In genomic region chr11:9459573-9460321, GRCh38 we compare ENCODE assay signal across 8 cellular contexts. TPM values are rescaled to one million over a fixed set of nuclear protein-coding genes. Genes with fewer than 3 reads are reported as not detected.
DNase-seq lines count a peak whose midpoint lies in the region; ATAC-seq and TF ChIP-seq lines count a peak whose summit lies in the region.

No MANE protein-coding gene starts in this region.

- H3K4me3 Mint-ChIP-seq in endothelial cell (ENCODE audit: unreplicated experiment): peak overlapping the region; percentile 99
- peak overlapping the region; percentile 98 for H3K4me3 Mint-ChIP-seq in stimulated activated naive CD8-positive, alpha-beta T cell treated with anti-CD3 and anti-CD28 coated beads, Interleukin-15, Interleukin-2, amounts not matched to agents 100 ng/mL and 50 ng/mL, for 24 hours

- H3K27ac ChIP-seq in mucosa of rectum (ENCODE audit: low read depth in 2 of 2, low read length in 2 of 2): peak overlapping the region; percentile 98 to 100

- H3K9ac ChIP-seq in mucosa of rectum (ENCODE audit: low read depth in 1 of 2, low read length in 2 of 2): peak overlapping the region; percentile 99 to 100

- H3K27me3 Mint-ChIP-seq in endothelial cell (ENCODE audit: unreplicated experiment): peaks cover 8% of the 10 kb centered on the region
- no peaks in the 10 kb centered on the region for H3K27me3 Mint-ChIP-seq in stimulated activated naive CD8-positive, alpha-beta T cell treated with anti-CD3 and anti-CD28 coated beads, Interleukin-15, Interleukin-2, amounts not matched to agents 100 ng/mL and 50 ng/mL, for 24 hours

- no peak for TF ChIP-seq CTCF in endothelial cell (IDR thresholded peaks at IDR 0.05; ENCODE audit: unreplicated experiment)

- DNase-seq in GM04503 (ENCODE audit: low read depth) (peak; percentile 16), NCI-H1694 (lab: John Stamatoyannopoulos, UW) (peak; percentile 20), endothelial cell (ENCODE audit: low spot score) (no peak)
- peak; percentile 69 for DNase-seq in activated CD8-positive, alpha-beta memory T cell treated with anti-CD3 and anti-CD28 coated beads for 24 hours

- H3K4me1 Mint-ChIP-seq in endothelial cell (ENCODE audit: unreplicated experiment): peaks cover 16% of the 10 kb centered on the region
- H3K4me1 Mint-ChIP-seq in stimulated activated naive CD8-positive, alpha-beta T cell treated with anti-CD3 and anti-CD28 coated beads, Interleukin-15, Interleukin-2, amounts not matched to agents 100 ng/mL and 50 ng/mL, for 24 hours (ENCODE audit: low read depth): peaks cover 36% of the 10 kb centered on the region

- H3K9me3 Mint-ChIP-seq in endothelial cell (ENCODE audit: unreplicated experiment): no peaks in the 10 kb centered on the region
- no peaks in the 10 kb centered on the region for H3K9me3 Mint-ChIP-seq in stimulated activated naive CD8-positive, alpha-beta T cell treated with anti-CD3 and anti-CD28 coated beads, Interleukin-15, Interleukin-2, amounts not matched to agents 100 ng/mL and 50 ng/mL, for 24 hours

- H3K9me3 ChIP-seq in mucosa of rectum (ENCODE audit: control insufficient read depth in 2 of 2, low read length in 2 of 2): no peaks in the 10 kb centered on the region

- no peak for ATAC-seq in GM21576 (IDR thresholded peaks at IDR 0.05; ENCODE audit: unreplicated experiment)
- no peak for ATAC-seq in GM19328 (IDR thresholded peaks at IDR 0.05; ENCODE audit: unreplicated experiment)

- H3K4me3 ChIP-seq in mucosa of rectum (ENCODE audit: low read length in 2 of 2): peak overlapping the region; percentile 91 to 100

- H3K27me3 ChIP-seq in mucosa of rectum (ENCODE audit: control insufficient read depth in 2 of 2, insufficient read depth in 2 of 2, low read length in 2 of 2): no peaks in the 10 kb centered on the region

- peaks cover 5 to 6% of the 10 kb centered on the region in 2 donors for H3K4me1 ChIP-seq in mucosa of rectum (ENCODE audit: control insufficient read depth in 2 of 2, insufficient read depth in 2 of 2, low read length in 2 of 2)

- H3K36me3 ChIP-seq in mucosa of rectum (ENCODE audit: control insufficient read depth in 2 of 2, insufficient read depth in 2 of 2, low read length in 2 of 2): peaks cover 0 to 3% of the 10 kb centered on the region in 2 donors

- H3K27ac Mint-ChIP-seq in endothelial cell (ENCODE audit: unreplicated experiment): peak overlapping the region; percentile 99
- H3K27ac Mint-ChIP-seq in stimulated activated naive CD8-positive, alpha-beta T cell treated with anti-CD3 and anti-CD28 coated beads, Interleukin-15, Interleukin-2, amounts not matched to agents 100 ng/mL and 50 ng/mL, for 24 hours: peak overlapping the region; percentile 98

- H3K36me3 Mint-ChIP-seq in endothelial cell (ENCODE audit: low read depth, unreplicated experiment): peaks cover 3% of the 10 kb centered on the region
- peaks cover 7% of the 10 kb centered on the region for H3K36me3 Mint-ChIP-seq in stimulated activated naive CD8-positive, alpha-beta T cell treated with anti-CD3 and anti-CD28 coated beads, Interleukin-15, Interleukin-2, amounts not matched to agents 100 ng/mL and 50 ng/mL, for 24 hours (ENCODE audit: low read depth)

RNA-seq across cellular contexts. Expression of gene ZNF143, which starts 1.1 kb away (rescaled TPM):
- total RNA-seq in endothelial cell (ENCODE audit: unreplicated experiment): 27.2 TPM
